In the genomic region with DNA sequence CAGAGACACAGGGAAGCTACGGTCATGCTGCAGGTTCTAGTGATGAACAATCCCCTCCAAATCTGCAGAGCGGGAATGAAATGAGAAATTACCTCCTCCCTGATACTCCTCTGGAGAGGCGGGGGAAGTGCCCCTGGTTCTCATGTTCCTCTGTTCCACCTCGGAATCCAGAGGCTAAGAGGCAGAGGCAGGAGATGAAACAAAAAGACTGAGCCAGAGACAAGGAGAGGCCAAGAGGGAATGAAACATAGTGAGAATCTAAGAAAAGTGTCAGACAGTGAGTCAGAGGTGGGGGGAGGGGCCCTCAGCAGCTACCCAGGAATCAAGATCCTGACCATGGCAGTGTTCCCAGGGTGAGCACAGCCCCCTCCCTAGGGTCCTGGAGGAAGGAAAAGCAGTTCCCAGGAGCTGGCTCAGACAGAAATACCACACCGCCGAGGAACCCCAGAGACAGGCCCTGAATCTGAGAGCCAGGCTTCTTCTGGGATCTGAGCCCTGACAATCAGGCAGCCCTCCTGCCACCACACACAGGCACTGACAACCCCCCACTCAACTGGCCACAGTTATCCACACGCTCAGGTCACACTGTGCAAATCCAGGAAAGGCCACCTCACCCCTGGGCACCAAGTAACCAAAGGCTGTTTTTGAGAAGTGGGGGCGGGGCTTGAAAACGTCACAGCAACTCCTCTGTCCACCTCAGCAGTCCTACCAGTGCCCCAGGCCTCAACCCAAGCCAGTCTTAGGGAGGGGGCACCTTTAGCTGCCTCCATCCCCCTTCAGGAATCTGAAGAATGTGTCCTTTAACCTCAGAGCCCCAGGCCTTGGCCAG, we compare ENCODE assay signal across 8 cellular contexts. TPM values are rescaled to one million over a fixed set of nuclear protein-coding genes. Genes with fewer than 3 reads are reported as not detected.
DNase-seq lines count a peak whose midpoint lies in the region; ATAC-seq, FAIRE-seq and TF ChIP-seq lines count a peak whose summit lies in the region.

No MANE protein-coding gene starts in this region.

- CTCF ChIA-PET in GM12878 (lab: Yijun Ruan, JAX): interaction anchor here (1.0 to 4.4 kb wide), 6 partner anchors 16 to 151 kb away, joined by 3 to 27 read pairs (median 4); a partner anchor contains a TSS

- no peaks in the 10 kb centered on the region for H3K9me3 ChIP-seq in GM12878 (replicated peaks; ENCODE audit: control insufficient read depth, insufficient read depth, low read length)

- RAD21 ChIA-PET in GM12878 (lab: Charles Lee; ENCODE audit: unreplicated experiment): interaction anchor here (0.8 kb wide), 1 partner anchor 42 kb away, joined by 5 read pairs; no protein-coding TSS in a partner anchor

- no peaks in the 10 kb centered on the region for H3K27me3 ChIP-seq in GM12878 (replicated peaks in 1 of 2; ENCODE audit: control insufficient read depth in 2 of 2, insufficient read depth in 2 of 2, low read length in 1 of 2)

- peak overlapping the region; percentile 71 for H3K27ac ChIP-seq in GM12878 (ENCODE audit: control insufficient read depth, insufficient read depth)

- H3K9ac ChIP-seq in GM12878 (ENCODE audit: control insufficient read depth, insufficient read depth, low read length): peak overlapping the region; percentile 82

- H3K4me1 ChIP-seq in GM12878 (ENCODE audit: control insufficient read depth, insufficient read depth, low read length): peaks cover 44% of the 10 kb centered on the region

- peak overlapping the region; percentile 97 for H3K4me2 ChIP-seq in GM12878 (ENCODE audit: control insufficient read depth, insufficient read depth)

- in situ Hi-C loops in GM12878 (cut with MboI): no loop called here

- TF ChIP-seq CTCF in GM12878 (IDR thresholded peaks at IDR 0.05 in 2 of 3, conservative IDR thresholded peaks at IDR 0.05 in 1 of 3; ENCODE audit: control insufficient read depth in 2 of 3, extremely low read depth in 1 of 3, insufficient read depth in 1 of 3, low read depth in 3 of 3, low read length in 3 of 3): no peak

- peak overlapping the region; percentile 76 for H3K4me3 ChIP-seq in GM12878

- DNase-seq in NCI-H82 (lab: John Stamatoyannopoulos, UW) (peak; percentile 63), NCI-H82 treated with DMSO at 0.1 percent for 48 hours (lab: John Stamatoyannopoulos, UW; ENCODE audit: unreplicated experiment) (no peak), SK-N-DZ (ENCODE audit: low spot score) (peak; percentile 8), GM12878 (ENCODE audit: low read depth, low spot score) (no peak), hippocampal formation (lab: John Stamatoyannopoulos, UW) (peak; percentile 35 to 58), putamen (ENCODE audit: low spot score) (peak; percentile 58), NCI-H526 (lab: John Stamatoyannopoulos, UW) (no peak), HuH-7 (ENCODE audit: low spot score) (no peak)

- TF ChIP-seq RAD21 in GM12878 (IDR thresholded peaks at IDR 0.05; ENCODE audit: insufficient read depth, low read depth, low read length): no peak

- no peak overlapping the region for H2AFZ ChIP-seq in GM12878 (ENCODE audit: control insufficient read depth, low read depth, low read length)

- FAIRE-seq in GM12878 (lab: Jason Lieb, UNC): no peak

- SMC1A ChIA-PET in GM12878 (lab: Charles Lee; ENCODE audit: uncharacterized antibody, unreplicated experiment): interaction anchor here (0.8 to 4.9 kb wide), 10 partner anchors 8 to 151 kb away, joined by 3 to 20 read pairs (median 4); a partner anchor contains a TSS

- POLR2A ChIA-PET in GM12878 (lab: Charles Lee): interaction anchor here (0.6 to 1.4 kb wide), 3 partner anchors 23 to 256 kb away, joined by 3 to 5 read pairs (median 3); a partner anchor contains a TSS

- 22% methylated on average over 9 of the region's 9 CpGs for WGBS in GM12878 (ENCODE audit: insufficient coverage, insufficient replicate concordance, low lambda C conversion rate, missing lambda C conversion rate)

- peaks cover 72% of the 10 kb centered on the region for H3K79me2 ChIP-seq in GM12878 (ENCODE audit: control insufficient read depth, insufficient read depth, low read length)

- TF ChIP-seq EP300 in GM12878 (IDR thresholded peaks at IDR 0.05; ENCODE audit: borderline replicate concordance in 1 of 2, control insufficient read depth in 1 of 2, low read depth in 2 of 2, low read length in 2 of 2): no peak

- no peaks in the 10 kb centered on the region; a peak in 3 of 4 replicates for H3K36me3 ChIP-seq in GM12878 (ENCODE audit: control insufficient read depth in 2 of 2, insufficient read depth in 2 of 2, low read length in 1 of 2)

- intact Hi-C loops in GM12878 (cut with micrococcal nuclease; ENCODE audit: unreplicated experiment): loop anchor here (1.0 kb wide), 2 partner anchors 43 to 137 kb away; no protein-coding TSS in a partner anchor

- TF ChIP-seq POLR2A in GM12878 (IDR thresholded peaks at IDR 0.05; ENCODE audit: low read depth, low read length): no peak; the same call in 1 of the 2 replicates

- ATAC-seq in GM12878: 0 out of 3 replicates have a peak, but pooled peaks have one; percentile 5

- BruUV-seq in GM12878 (replicated peaks; lab: Mats Ljungman, UMichigan): no TSS peak

- no peaks in the 10 kb centered on the region for H4K20me1 ChIP-seq in GM12878 (ENCODE audit: control insufficient read depth, insufficient read depth)

RNA-seq across cellular contexts. Expression of a gene that starts 2.4 kb away (rescaled TPM):
- polyA plus RNA-seq in SK-N-DZ (2014; cell fraction: cytosol; rRNA removed): 1.2 and 1.5 TPM in 2 replicates
- 0.33 and 2.7 TPM in 2 replicates for polyA plus RNA-seq in SK-N-DZ (2014; cell fraction: nucleus; rRNA removed)
- total RNA-seq in GM12878 (2013; cell fraction: nucleolus; rRNA removed): 19.2 and 23.9 TPM in 2 replicates
- total RNA-seq in GM12878 (2014; rRNA removed) (14.2 TPM in 2 replicates), GM12878 (2014; rRNA removed; fragmentation: Illumina TruSeq; extraction: Trizol) (6.4 and 6.7 TPM in 2 replicates), GM12878 (2021) (12.0 and 12.1 TPM in 2 replicates)
- 7.8 TPM for polyA plus RNA-seq in GM12878 (2011; ENCODE audit: low read depth)
- polyA plus RNA-seq in GM12878 (2011; rRNA removed) (5.9 and 11.1 TPM in 2 replicates), GM12878 (2014; fragmentation: Illumina TruSeq; extraction: Trizol) (3.0 and 7.3 TPM in 2 replicates), GM12878 (2014; fragmentation: Nextera tagmentation; extraction: Ambion mirVana) (under 1 TPM; 0.32 to 0.77 TPM), GM12878 (2014; rRNA removed) (9.3 TPM in 2 replicates), GM12878 (2016; fragmentation: Nextera tagmentation; extraction: Ambion mirVana) (1 to 10 TPM; 4.9 to 7.0 TPM)
- polyA plus RNA-seq in GM12878 (2011; cell fraction: cytosol; rRNA removed): 15.2 and 18.9 TPM in 2 replicates
- polyA plus RNA-seq in GM12878 (2011; cell fraction: nucleus; rRNA removed): 18.3 and 26.2 TPM in 2 replicates
- 17.7 and 20.8 TPM in 2 replicates for polyA plus RNA-seq in GM12878 (2012)
- polyA minus RNA-seq in GM12878 (2011; rRNA and poly(A)+ RNA removed): 17.1 and 27.4 TPM in 2 replicates
- polyA minus RNA-seq in GM12878 (2011; cell fraction: cytosol; rRNA and poly(A)+ RNA removed): 6.5 and 11.8 TPM in 2 replicates
- polyA minus RNA-seq in GM12878 (2011; cell fraction: nucleus; rRNA and poly(A)+ RNA removed): 16.4 and 17.9 TPM in 2 replicates

RNA-seq across cellular contexts. Expression of a gene that starts 41.4 kb away (rescaled TPM):
- not detected in 2 replicates for polyA plus RNA-seq in SK-N-DZ (2014; cell fraction: cytosol; rRNA removed)
- not detected in 2 replicates for polyA plus RNA-seq in SK-N-DZ (2014; cell fraction: nucleus; rRNA removed)
- 0.12 TPM in 1 of 2 replicates, not detected in the other for total RNA-seq in GM12878 (2013; cell fraction: nucleolus; rRNA removed)
- total RNA-seq in GM12878 (2014; rRNA removed): 0.16 and 0.17 TPM in 2 replicates
- total RNA-seq in GM12878 (2014; rRNA removed; fragmentation: Illumina TruSeq; extraction: Trizol): 0.18 and 0.23 TPM in 2 replicates
- 0.38 and 0.40 TPM in 2 replicates for total RNA-seq in GM12878 (2021)
- 0.16 TPM for polyA plus RNA-seq in GM12878 (2011; ENCODE audit: low read depth)
- 0.01 and 0.03 TPM in 2 replicates for polyA plus RNA-seq in GM12878 (2011; rRNA removed)
- polyA plus RNA-seq in GM12878 (2011; cell fraction: cytosol; rRNA removed): 0.03 and 0.08 TPM in 2 replicates
- polyA plus RNA-seq in GM12878 (2011; cell fraction: nucleus; rRNA removed): 0.30 and 0.37 TPM in 2 replicates
- polyA plus RNA-seq in GM12878 (2012): 0.20 and 0.28 TPM in 2 replicates
- 0.14 and 0.24 TPM in 2 replicates for polyA plus RNA-seq in GM12878 (2014; fragmentation: Illumina TruSeq; extraction: Trizol)
- under 1 TPM in 1 of 2 experiments, not detected in 1; 0.05 TPM for polyA plus RNA-seq in GM12878 (2014; fragmentation: Nextera tagmentation; extraction: Ambion mirVana)
- polyA plus RNA-seq in GM12878 (2014; rRNA removed): 0.08 and 0.27 TPM in 2 replicates
- under 1 TPM; 0.04 to 0.05 TPM for polyA plus RNA-seq in GM12878 (2016; fragmentation: Nextera tagmentation; extraction: Ambion mirVana)
- 0.07 and 0.21 TPM in 2 replicates for polyA minus RNA-seq in GM12878 (2011; rRNA and poly(A)+ RNA removed)
- polyA minus RNA-seq in GM12878 (2011; cell fraction: cytosol; rRNA and poly(A)+ RNA removed): not detected in 2 replicates
- 0.12 and 0.29 TPM in 2 replicates for polyA minus RNA-seq in GM12878 (2011; cell fraction: nucleus; rRNA and poly(A)+ RNA removed)

RNA-seq across cellular contexts. Expression of a gene that starts 43.5 kb away (rescaled TPM):
- 0.39 and 1.3 TPM in 2 replicates for polyA plus RNA-seq in SK-N-DZ (2014; cell fraction: cytosol; rRNA removed)
- 6.7 and 14.7 TPM in 2 replicates for polyA plus RNA-seq in SK-N-DZ (2014; cell fraction: nucleus; rRNA removed)
- total RNA-seq in GM12878 (2013; cell fraction: nucleolus; rRNA removed): 10.3 and 13.6 TPM in 2 replicates
- total RNA-seq in GM12878 (2014; rRNA removed): 0.93 and 2.2 TPM in 2 replicates
- total RNA-seq in GM12878 (2014; rRNA removed; fragmentation: Illumina TruSeq; extraction: Trizol): 0.67 and 1.1 TPM in 2 replicates
- 2.6 and 2.7 TPM in 2 replicates for total RNA-seq in GM12878 (2021)
- polyA plus RNA-seq in GM12878 (2011; ENCODE audit: low read depth): 2.2 TPM
- polyA plus RNA-seq in GM12878 (2011; rRNA removed): 1.1 and 1.2 TPM in 2 replicates
- 0.69 and 1.0 TPM in 2 replicates for polyA plus RNA-seq in GM12878 (2011; cell fraction: cytosol; rRNA removed)
- 7.0 and 7.7 TPM in 2 replicates for polyA plus RNA-seq in GM12878 (2011; cell fraction: nucleus; rRNA removed)
- polyA plus RNA-seq in GM12878 (2012): 2.8 and 3.8 TPM in 2 replicates
- 1.6 and 2.1 TPM in 2 replicates for polyA plus RNA-seq in GM12878 (2014; fragmentation: Illumina TruSeq; extraction: Trizol)
- polyA plus RNA-seq in GM12878 (2014; fragmentation: Nextera tagmentation; extraction: Ambion mirVana): under 1 TPM; 0.62 to 0.68 TPM
- polyA plus RNA-seq in GM12878 (2014; rRNA removed): 3.2 and 3.8 TPM in 2 replicates
- polyA plus RNA-seq in GM12878 (2016; fragmentation: Nextera tagmentation; extraction: Ambion mirVana): 1 to 10 TPM; 1.0 to 1.2 TPM
- 1.1 and 2.0 TPM in 2 replicates for polyA minus RNA-seq in GM12878 (2011; rRNA and poly(A)+ RNA removed)
- not detected in 2 replicates for polyA minus RNA-seq in GM12878 (2011; cell fraction: cytosol; rRNA and poly(A)+ RNA removed)
- polyA minus RNA-seq in GM12878 (2011; cell fraction: nucleus; rRNA and poly(A)+ RNA removed): 2.0 and 2.4 TPM in 2 replicates

RNA-seq across cellular contexts. Expression of a gene that starts 43.6 kb away (rescaled TPM):
- polyA plus RNA-seq in SK-N-DZ (2014; cell fraction: cytosol; rRNA removed): 21.9 and 25.3 TPM in 2 replicates
- polyA plus RNA-seq in SK-N-DZ (2014; cell fraction: nucleus; rRNA removed): 86.3 and 110 TPM in 2 replicates
- total RNA-seq in GM12878 (2013; cell fraction: nucleolus; rRNA removed): 58.3 and 75.7 TPM in 2 replicates
- total RNA-seq in GM12878 (2014; rRNA removed) (27.6 and 28.0 TPM in 2 replicates), GM12878 (2014; rRNA removed; fragmentation: Illumina TruSeq; extraction: Trizol) (16.7 and 16.8 TPM in 2 replicates), GM12878 (2021) (29.3 and 32.9 TPM in 2 replicates)
- 21.6 TPM for polyA plus RNA-seq in GM12878 (2011; ENCODE audit: low read depth)
- polyA plus RNA-seq in GM12878 (2011; rRNA removed) (20.6 and 28.8 TPM in 2 replicates), GM12878 (2014; fragmentation: Illumina TruSeq; extraction: Trizol) (23.2 and 25.1 TPM in 2 replicates), GM12878 (2014; fragmentation: Nextera tagmentation; extraction: Ambion mirVana) (1 to 10 TPM; 3.6 to 5.0 TPM), GM12878 (2014; rRNA removed) (32.7 and 35.1 TPM in 2 replicates), GM12878 (2016; fragmentation: Nextera tagmentation; extraction: Ambion mirVana) (10 to 100 TPM; 18.0 to 23.2 TPM)
- polyA plus RNA-seq in GM12878 (2011; cell fraction: cytosol; rRNA removed): 25.5 and 35.6 TPM in 2 replicates
- 131 and 134 TPM in 2 replicates for polyA plus RNA-seq in GM12878 (2011; cell fraction: nucleus; rRNA removed)
- polyA plus RNA-seq in GM12878 (2012): 19.5 and 23.4 TPM in 2 replicates
- 17.7 and 29.2 TPM in 2 replicates for polyA minus RNA-seq in GM12878 (2011; rRNA and poly(A)+ RNA removed)
- 8.6 and 9.8 TPM in 2 replicates for polyA minus RNA-seq in GM12878 (2011; cell fraction: cytosol; rRNA and poly(A)+ RNA removed)
- 36.4 and 47.1 TPM in 2 replicates for polyA minus RNA-seq in GM12878 (2011; cell fraction: nucleus; rRNA and poly(A)+ RNA removed)

Comparison
In these comparisons a context has a peak if more than half of its experiments do, and no peak if none do; other contexts are left out.
1. DNase-seq: peak in NCI-H82 (single experiment), SK-N-DZ (single experiment), hippocampal formation (2 of 2) and putamen (single experiment); none in NCI-H82 treated with DMSO at 0.1 percent for 48 hours (single experiment), GM12878 (single experiment), NCI-H526 (0 of 2) and HuH-7 (single experiment).